In genomic region chr10:85012305-85012704, GRCh38 we compare ENCODE assay signal across 15 cellular contexts.
A peak's percentile ranks its signal among the peaks of the same experiment; 100 is the strongest.
DNase-seq lines count a peak whose midpoint lies in the region; ATAC-seq and TF ChIP-seq lines count a peak whose summit lies in the region.
"Had no signal": no experiment of that assay in that cellular context is flagged by ENCODE, and none has a peak within 500 bp of the region (broad histone marks: within the 10 kb centered on the region; RNA-seq: fewer than 3 reads in every experiment).

No MANE protein-coding gene starts in this region.

- TF ChIP-seq POLR2A in testis (IDR thresholded peaks at IDR 0.05) (no peak), esophagus squamous epithelium (IDR thresholded peaks at IDR 0.05) (no peak)

- DNase-seq in NCI-H1436 (lab: John Stamatoyannopoulos, UW) (peak; percentile 17), NCI-H2171 (lab: John Stamatoyannopoulos, UW) (peak; percentile 78), NCI-H82 treated with DMSO at 0.1 percent for 48 hours (lab: John Stamatoyannopoulos, UW; ENCODE audit: unreplicated experiment) (peak; percentile 78), testis (no peak), esophagus squamous epithelium (lab: John Stamatoyannopoulos, UW) (no peak), pons (ENCODE audit: low spot score) (no peak)
- DNase-seq: CD8-positive, alpha-beta T cell; EL; KBM-7; NCI-H1105; NCI-H2107; PC-3 had no signal

- H3K27me3 ChIP-seq in testis: no peaks in the 10 kb centered on the region
- H3K27me3 ChIP-seq in esophagus squamous epithelium: no peaks in the 10 kb centered on the region
- H3K27me3 ChIP-seq: SJSA1 had no signal

- H3K4me3 ChIP-seq in testis (no peak overlapping the region), esophagus squamous epithelium (no peak overlapping the region)
- H3K4me3 ChIP-seq: GM23338, SJSA1 had no signal

- no peaks in the 10 kb centered on the region for H3K36me3 ChIP-seq in testis (ENCODE audit: low read depth, missing control alignments)
- no peaks in the 10 kb centered on the region for H3K36me3 ChIP-seq in esophagus squamous epithelium
- H3K36me3 ChIP-seq: SJSA1 had no signal

- 73 to 75% methylated on average over 2 of the region's 2 CpGs for WGBS in testis, 2 donors
- WGBS in esophagus squamous epithelium, 2 donors: 31 to 61% methylated on average over 2 of the region's 2 CpGs

- no peaks in the 10 kb centered on the region for H3K9me3 ChIP-seq in testis
- no peaks in the 10 kb centered on the region for H3K9me3 ChIP-seq in esophagus squamous epithelium
- H3K9me3 ChIP-seq: SJSA1 had no signal

- H3K27ac ChIP-seq in testis (peak overlapping the region; percentile 7 to 39), esophagus squamous epithelium (no peak overlapping the region)
- H3K27ac ChIP-seq: SJSA1 had no signal

- no peak for ATAC-seq in HG03354 (IDR thresholded peaks at IDR 0.05; ENCODE audit: poor library complexity, severe bottlenecking, unreplicated experiment)
- ATAC-seq: CD8-positive, alpha-beta T cell; GM23338; PC-3 had no signal

- H3K4me1 ChIP-seq in testis (peaks cover 6% of the 10 kb centered on the region), esophagus squamous epithelium (no peaks in the 10 kb centered on the region)
- H3K4me1 ChIP-seq: SJSA1 had no signal

- TF ChIP-seq CTCF in testis (IDR thresholded peaks at IDR 0.05): no peak
- TF ChIP-seq CTCF in esophagus squamous epithelium (IDR thresholded peaks at IDR 0.05): no peak

- intact Hi-C loops in testis (cut with DNase I; ENCODE audit: low total_unique reads): no loop called here
- intact Hi-C loops in esophagus squamous epithelium (cut with DNase I): no loop called here

Comparison
In these comparisons a context has a peak if more than half of its experiments do, and no peak if none do; other contexts are left out.
1. DNase-seq: peak in NCI-H1436 (single experiment), NCI-H2171 (single experiment) and NCI-H82 treated with DMSO at 0.1 percent for 48 hours (single experiment); none in testis (single experiment), esophagus squamous epithelium (single experiment) and pons (single experiment).
2. H3K27ac ChIP-seq: peak in testis (2 of 2); none in esophagus squamous epithelium (0 of 4).